30 cellular contexts compared by ENCODE assay signal in the genomic region with DNA sequence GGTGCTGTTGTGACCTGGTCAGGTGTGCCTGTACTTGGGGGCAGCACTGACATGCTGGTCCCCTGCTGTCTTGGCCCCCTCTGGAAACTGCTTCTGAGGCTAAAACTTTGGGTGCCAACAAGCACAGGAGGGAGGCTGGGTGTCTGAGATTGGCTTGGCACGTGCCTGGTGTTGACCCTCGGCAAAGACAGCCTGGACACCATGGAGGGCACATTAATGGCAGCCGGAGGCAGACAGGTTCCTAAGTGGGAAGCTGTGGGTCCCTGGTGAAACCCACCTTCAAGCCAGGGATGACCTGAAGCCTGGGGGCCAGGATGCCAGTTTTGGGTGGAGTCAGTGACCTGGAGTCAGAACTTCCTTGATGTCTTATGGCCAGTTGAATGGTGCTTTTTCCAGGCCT.
"Had no signal": no experiment of that assay in that cellular context is flagged by ENCODE, and none has a peak within 500 bp of the region (broad histone marks: within the 10 kb centered on the region; RNA-seq: fewer than 3 reads in every experiment).

No MANE protein-coding gene starts in this region.

- H3K27me3 ChIP-seq: adrenal gland, body of pancreas, brain microvascular endothelial cell, breast epithelium had no signal

- H3K27ac ChIP-seq: adrenal gland, body of pancreas, brain microvascular endothelial cell, breast epithelium, VCaP had no signal

- H3K4me3 ChIP-seq: adrenal gland, body of pancreas, breast epithelium had no signal

- H3K4me1 ChIP-seq: adrenal gland, body of pancreas, breast epithelium had no signal

- H3K36me3 ChIP-seq: adrenal gland, brain microvascular endothelial cell, breast epithelium had no signal

- DNase-seq: activated B cell treated with CpG ODN at 0.5 μM for 24 hours; activated CD4-positive, alpha-beta memory T cell treated with anti-CD3 and anti-CD28 coated beads for 36 hours; activated CD4-positive, alpha-beta T cell treated with anti-CD3 and anti-CD28 coated beads for 4 hours; activated CD4-positive, alpha-beta T cell treated with anti-CD3 and anti-CD28 coated beads, Interleukin-2, amount 10 ng/mL, durations not matched to agents 24 days and 14 days; activated CD4-positive, alpha-beta T cell treated with anti-CD3 and anti-CD28 coated beads, Interleukin-2, amount 50 U/mL, for 1 hour; activated CD4-positive, alpha-beta T cell treated with anti-CD3 and anti-CD28 coated beads, Interleukin-2, amount 50 U/mL, for 4 hours; activated CD4-positive, CD25-positive, alpha-beta regulatory T cell treated with anti-CD3 and anti-CD28 coated beads, Interleukin-2, amount 50 U/mL, for 72 hours; activated CD8-positive, alpha-beta memory T cell treated with anti-CD3 and anti-CD28 coated beads, Interleukin-2, amount 50 U/mL, for 4 hours; activated CD8-positive, alpha-beta T cell treated with anti-CD3 and anti-CD28 coated beads for 36 hours; activated effector memory CD4-positive, alpha-beta T cell treated with anti-CD3 and anti-CD28 coated beads, Interleukin-2, amount 50 U/mL, for 16 hours; activated gamma-delta T cell treated with Interleukin-2 at 50 U/mL for 16 hours; activated naive CD4-positive, alpha-beta T cell; activated naive CD4-positive, alpha-beta T cell treated with anti-CD3 and anti-CD28 coated beads for 36 hours; activated naive CD4-positive, alpha-beta T cell treated with anti-CD3 and anti-CD28 coated beads, Interleukin-2, amount 50 U/mL, for 16 hours; activated naive CD8-positive, alpha-beta T cell treated with anti-CD3 and anti-CD28 coated beads for 36 hours; activated T-cell treated with anti-CD3 and anti-CD28 coated beads for 4 hours; activated T-cell treated with anti-CD3 and anti-CD28 coated beads, Interleukin-2, amount 50 U/mL, for 1 hour; activated T-cell treated with anti-CD3 and anti-CD28 coated beads, Interleukin-2, amount 50 U/mL, for 4 hours; activated T-cell treated with anti-CD3 and anti-CD28 coated beads, Interleukin-2, amount 50 U/mL, for 72 hours; adrenal gland; amniotic stem cell; aorta; body of pancreas; brain microvascular endothelial cell; central memory CD4-positive, alpha-beta T cell; T-helper 1 cell; T-helper 2 cell; T-helper 9 cell had no signal

- H3K9me3 ChIP-seq: adrenal gland had no signal
